8 cellular contexts compared by ENCODE assay signal in genomic region chr1:199089393-199090122, GRCh38.
DNase-seq lines count a peak whose midpoint lies in the region; ATAC-seq and TF ChIP-seq lines count a peak whose summit lies in the region.

No MANE protein-coding gene starts in this region.

- ATAC-seq in HG03135 (IDR thresholded peaks at IDR 0.05; ENCODE audit: unreplicated experiment) = peak; percentile 91
- ATAC-seq in heart left ventricle = no peak

- CTCF ChIA-PET in activated CD4-positive, alpha-beta memory T cell treated with anti-CD3 and anti-CD28 coated beads for 36 hours (lab: Charles Lee) = no interaction called here

- no peak overlapping the region for H3K4me3 ChIP-seq in heart left ventricle

- H3K27me3 Mint-ChIP-seq in activated CD4-positive, alpha-beta memory T cell treated with anti-CD3 and anti-CD28 coated beads for 36 hours = no peaks in the 10 kb centered on the region

- H3K9me3 Mint-ChIP-seq in activated CD4-positive, alpha-beta memory T cell treated with anti-CD3 and anti-CD28 coated beads for 36 hours = peaks cover 3% of the 10 kb centered on the region

- peak; percentile 13 for DNase-seq in stimulated activated CD4-positive, alpha-beta T cell treated with anti-CD3 and anti-CD28 coated beads, Interleukin-2, amount 100 ng/mL, for 4 hours (ENCODE audit: low read depth)
- DNase-seq in stimulated activated CD4-positive, alpha-beta T cell treated with anti-CD3 and anti-CD28 coated beads, Interleukin-12 subunit alpha, Interleukin-12 subunit beta, amount 100 ng/mL, for 4 hours = no peak
- peak; percentile 41 for DNase-seq in activated CD4-positive, alpha-beta memory T cell treated with anti-CD3 and anti-CD28 coated beads for 36 hours
- no peak for DNase-seq in heart left ventricle
- DNase-seq in putamen (ENCODE audit: low spot score) = no peak
- no peak for DNase-seq in hypothalamus (lab: John Stamatoyannopoulos, UW)
- DNase-seq in islet precursor cell = no peak

- H3K36me3 Mint-ChIP-seq in activated CD4-positive, alpha-beta memory T cell treated with anti-CD3 and anti-CD28 coated beads for 36 hours = peaks cover 2% of the 10 kb centered on the region

- no peak for TF ChIP-seq POLR2A in heart left ventricle (IDR thresholded peaks at IDR 0.05)

- 45 to 65% (median 59%) methylated on average over 3 of the region's 3 CpGs for WGBS in heart left ventricle, 4 donors

- peaks cover 0 to 13% (median 0%) of the 10 kb centered on the region in 12 donors for H3K4me1 ChIP-seq in heart left ventricle

- peaks cover 14% of the 10 kb centered on the region for H3K4me1 Mint-ChIP-seq in activated CD4-positive, alpha-beta memory T cell treated with anti-CD3 and anti-CD28 coated beads for 36 hours (ENCODE audit: low read depth)

- POLR2A ChIA-PET in activated CD4-positive, alpha-beta memory T cell treated with anti-CD3 and anti-CD28 coated beads for 36 hours (lab: Charles Lee) = interaction anchor here (1.0 kb wide), 1 partner anchor 84 kb away, joined by 3 read pairs; no protein-coding TSS in a partner anchor

- intact Hi-C loops in activated CD4-positive, alpha-beta memory T cell treated with anti-CD3 and anti-CD28 coated beads for 36 hours (cut with micrococcal nuclease) = loop anchor here (1.0 to 5.0 kb wide), 3 partner anchors 49 to 152 kb away; no protein-coding TSS in a partner anchor
- intact Hi-C loops in heart left ventricle (cut with DNase I) = no loop called here

- no peak overlapping the region for H3K27ac ChIP-seq in heart left ventricle

- H3K9me3 ChIP-seq in heart left ventricle = no peaks in the 10 kb centered on the region

- no peak overlapping the region for H3K27ac Mint-ChIP-seq in activated CD4-positive, alpha-beta memory T cell treated with anti-CD3 and anti-CD28 coated beads for 36 hours

- no peak overlapping the region for H3K4me3 Mint-ChIP-seq in activated CD4-positive, alpha-beta memory T cell treated with anti-CD3 and anti-CD28 coated beads for 36 hours

- H3K27me3 ChIP-seq in heart left ventricle = no peaks in the 10 kb centered on the region

- no peak for TF ChIP-seq CTCF in heart left ventricle (IDR thresholded peaks at IDR 0.05)

- H3K36me3 ChIP-seq in heart left ventricle = no peaks in the 10 kb centered on the region

Comparison
In these comparisons a context has a peak if more than half of its experiments do, and no peak if none do; other contexts are left out.
1. DNase-seq: peak in stimulated activated CD4-positive, alpha-beta T cell treated with anti-CD3 and anti-CD28 coated beads, Interleukin-2, amount 100 ng/mL, for 4 hours (single experiment) and activated CD4-positive, alpha-beta memory T cell treated with anti-CD3 and anti-CD28 coated beads for 36 hours (single experiment); none in stimulated activated CD4-positive, alpha-beta T cell treated with anti-CD3 and anti-CD28 coated beads, Interleukin-12 subunit alpha, Interleukin-12 subunit beta, amount 100 ng/mL, for 4 hours (single experiment), heart left ventricle (0 of 5), putamen (single experiment), hypothalamus (0 of 51) and islet precursor cell (single experiment).